20 cellular contexts compared by ENCODE assay signal in the genomic region with DNA sequence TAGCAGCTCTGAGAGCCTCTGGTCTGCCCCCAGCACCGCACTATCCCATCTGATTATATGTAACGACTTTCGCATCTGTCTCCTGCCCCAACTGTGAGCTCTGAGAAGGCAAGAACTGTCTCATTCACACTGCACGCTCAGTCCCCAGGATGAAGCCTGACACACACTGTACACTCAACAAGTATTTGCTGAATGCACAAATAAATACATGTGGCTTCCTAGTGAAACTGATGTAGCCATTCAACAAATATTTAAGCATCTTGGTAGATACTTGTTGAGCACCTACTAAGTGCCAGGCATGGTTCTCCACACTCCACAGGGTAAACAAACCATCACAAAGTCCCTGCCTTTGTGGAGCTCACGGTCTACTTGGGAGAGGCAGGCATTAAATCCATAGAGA. TPM values are rescaled to one million over a fixed set of nuclear protein-coding genes. Genes with fewer than 3 reads are reported as not detected.
DNase-seq lines count a peak whose midpoint lies in the region; ATAC-seq, FAIRE-seq and TF ChIP-seq lines count a peak whose summit lies in the region.
"Had no signal": no experiment of that assay in that cellular context is flagged by ENCODE, and none has a peak within 500 bp of the region (broad histone marks: within the 10 kb centered on the region; RNA-seq: fewer than 3 reads in every experiment).

No MANE protein-coding gene starts in this region.

- TF ChIP-seq EP300 in A549 (IDR thresholded peaks at IDR 0.05) (no peak), K562 (IDR thresholded peaks at IDR 0.05; ENCODE audit: low read length) (no peak)

- TF ChIP-seq POLR2A in A549 (IDR thresholded peaks at IDR 0.05; ENCODE audit: low read length) (no peak), K562 (conservative IDR thresholded peaks at IDR 0.05) (no peak)

- H3K9me3 ChIP-seq in A549 (no peaks in the 10 kb centered on the region), K562 (replicated peaks; ENCODE audit: control insufficient read depth, insufficient read depth, low read depth, low read length) (no peaks in the 10 kb centered on the region), osteoblast (ENCODE audit: low read depth, low read length) (no peaks in the 10 kb centered on the region)
- H3K9me3 ChIP-seq: BLaER1, Caco-2 had no signal

- 0 out of 3 replicates have a peak overlapping the region, but pooled peaks have one; percentile 59 for H3K4me3 Mint-ChIP-seq in GM23338
- H3K4me3 Mint-ChIP-seq: CD4-positive, CD25-positive, alpha-beta regulatory T cell; CD8-positive, alpha-beta T cell had no signal

- no TSS peak for BruUV-seq in K562 (replicated peaks; lab: Mats Ljungman, UMichigan)

- H3K4me2 ChIP-seq in A549 (no peak overlapping the region), GM23338 (peak overlapping the region; percentile 79), K562 (ENCODE audit: insufficient read depth, low read length) (no peak overlapping the region), osteoblast (ENCODE audit: insufficient read depth, low read length) (no peak overlapping the region)
- H3K4me2 ChIP-seq: BLaER1 had no signal

- H3F3A ChIP-seq in GM23338 (replicated peaks; ENCODE audit: low read depth): 0 out of 2 replicates have a peak, but pooled peaks cover 4% of the 10 kb centered on the region

- POLR2A ChIA-PET in A549 (lab: Yijun Ruan, JAX) (no interaction called here), K562 (lab: Yijun Ruan, JAX) (interaction anchor here (1.2 kb wide), 1 partner anchor 8 kb away, joined by 3 read pairs; no protein-coding TSS in a partner anchor)

- in situ Hi-C loops in K562 (cut with MboI): loop anchor here (25.0 kb wide), 1 partner anchor 649 kb away; no protein-coding TSS in a partner anchor

- H3K4me1 ChIP-seq in A549: no peaks in the 10 kb centered on the region
- H3K4me1 ChIP-seq in GM23338 (ENCODE audit: insufficient read depth): peaks cover 71% of the 10 kb centered on the region
- H3K4me1 ChIP-seq in K562 (replicated peaks in 1 of 2; ENCODE audit: control insufficient read depth in 2 of 2, insufficient read depth in 2 of 2, low read length in 2 of 2): peaks cover 16 to 21% of the 10 kb centered on the region in 2 experiments
- peaks cover 8% of the 10 kb centered on the region for H3K4me1 ChIP-seq in osteoblast (ENCODE audit: insufficient read depth, low read length)
- H3K4me1 ChIP-seq: Caco-2 had no signal

- no peaks in the 10 kb centered on the region for H3K9me1 ChIP-seq in K562 (ENCODE audit: control insufficient read depth, insufficient read depth, low read length)

- WGBS in A549 (ENCODE audit: missing lambda C conversion rate): 92% methylated on average over 5 of the region's 5 CpGs
- WGBS in K562 (ENCODE audit: insufficient coverage, low coverage, missing lambda C conversion rate): 51% methylated on average over 5 of the region's 5 CpGs

- DNase-seq in A549 (ENCODE audit: low read depth in 1 of 2, low spot score in 1 of 2) (no peak), GM23338 (ENCODE audit: low spot score) (no peak), K562 (ENCODE audit: extremely low read depth in 1 of 4, low spot score in 3 of 4) (no peak), osteoblast (ENCODE audit: insufficient read length, low spot score, missing footprints) (peak; percentile 62)
- DNase-seq in activated T-cell treated with anti-CD3 and anti-CD28 coated beads, Interleukin-2, amount 50 U/mL, for 1 hour: no peak
- DNase-seq: Caco-2; CD4-positive, CD25-positive, alpha-beta regulatory T cell; CD8-positive, alpha-beta T cell; DMS153; DND-41; H9 had no signal

- no peaks in the 10 kb centered on the region for H3K36me3 ChIP-seq in GM23338 (ENCODE audit: insufficient read depth)
- no peaks in the 10 kb centered on the region for H3K36me3 ChIP-seq in K562 (ENCODE audit: control insufficient read depth, insufficient read depth, low read length)
- no peaks in the 10 kb centered on the region for H3K36me3 ChIP-seq in osteoblast (ENCODE audit: insufficient read depth, low read length)
- H3K36me3 ChIP-seq: BLaER1 had no signal

- H3K27ac ChIP-seq in A549 (no peak overlapping the region), GM23338 (ENCODE audit: low read depth) (no peak overlapping the region), K562 (ENCODE audit: extremely low read depth, low read depth, low read length) (no peak overlapping the region), osteoblast (ENCODE audit: low read depth, low read length) (no peak overlapping the region)
- H3K27ac ChIP-seq: BLaER1, C4-2B had no signal

- TF ChIP-seq RAD21 in A549 (conservative IDR thresholded peaks at IDR 0.05 in 1 of 2, IDR thresholded peaks at IDR 0.05 in 1 of 2) (no peak), K562 (CRISPR knock-in tag; conservative IDR thresholded peaks at IDR 0.05 in 1 of 2, IDR thresholded peaks at IDR 0.05 in 1 of 2) (no peak)

- H3K79me2 ChIP-seq in GM23338 (replicated peaks; ENCODE audit: insufficient read depth) (no peaks in the 10 kb centered on the region), K562 (ENCODE audit: control insufficient read depth, insufficient read depth, low read length) (no peaks in the 10 kb centered on the region), osteoblast (ENCODE audit: insufficient read depth, low read length) (no peaks in the 10 kb centered on the region)

- H3K4me3 ChIP-seq in A549 (no peak overlapping the region), GM23338 (peak overlapping the region; percentile 44; the same call in 1 of the 2 replicates), K562 (no peak overlapping the region), osteoblast (ENCODE audit: insufficient read depth, low read length) (no peak overlapping the region)
- H3K4me3 ChIP-seq: BLaER1, GM12878 had no signal

- H3K36me3 Mint-ChIP-seq in GM23338 (ENCODE audit: low read depth): no peaks in the 10 kb centered on the region
- H3K36me3 Mint-ChIP-seq: CD4-positive, CD25-positive, alpha-beta regulatory T cell had no signal

- H3K27me3 ChIP-seq in GM23338 (ENCODE audit: insufficient read depth) (no peaks in the 10 kb centered on the region), K562 (ENCODE audit: control insufficient read depth in 2 of 2, insufficient read depth in 2 of 2, low read length in 2 of 2) (peaks cover 0 to 11% of the 10 kb centered on the region in 2 experiments; a peak in 4 of 5 replicates), osteoblast (ENCODE audit: insufficient read depth, low read length) (no peaks in the 10 kb centered on the region)
- H3K27me3 ChIP-seq: BLaER1 had no signal

- H3K27ac Mint-ChIP-seq in GM23338: no peak overlapping the region
- H3K27ac Mint-ChIP-seq: B cell; CD4-positive, CD25-positive, alpha-beta regulatory T cell; CD8-positive, alpha-beta T cell; H9 had no signal

- peaks cover 78% of the 10 kb centered on the region for H3K4me1 Mint-ChIP-seq in GM23338

- TF ChIP-seq CTCF in A549 (IDR thresholded peaks at IDR 0.05): no peak
- no peak for TF ChIP-seq CTCF in GM23338 (conservative IDR thresholded peaks at IDR 0.05; ENCODE audit: low read depth in 2 of 2)
- TF ChIP-seq CTCF in K562 (IDR thresholded peaks at IDR 0.05 in 2 of 3, conservative IDR thresholded peaks at IDR 0.05 in 1 of 3; ENCODE audit: insufficient read depth in 2 of 3, low read depth in 1 of 3, low read length in 3 of 3): no peak
- no peak for TF ChIP-seq CTCF in osteoblast (IDR thresholded peaks at IDR 0.05; ENCODE audit: extremely low read depth, low read depth, low read length)

- intact Hi-C loops in K562 (cut with micrococcal nuclease): no loop called here

- FAIRE-seq in A549 (lab: Jason Lieb, UNC) (no peak), K562 (lab: Jason Lieb, UNC) (no peak)
- FAIRE-seq: G401.6, GM12878 had no signal

- peak overlapping the region; percentile 19 for H2AFZ ChIP-seq in GM23338
- no peak overlapping the region for H2AFZ ChIP-seq in K562 (ENCODE audit: low read depth, low read length)
- no peak overlapping the region for H2AFZ ChIP-seq in osteoblast (ENCODE audit: low read length)

- H3K9me3 Mint-ChIP-seq in GM23338: no peaks in the 10 kb centered on the region
- H3K9me3 Mint-ChIP-seq: CD8-positive, alpha-beta T cell; H9 had no signal

- CTCF ChIA-PET in A549 (lab: Yijun Ruan, JAX) (interaction anchor here (1.1 to 6.6 kb wide), 4 partner anchors 10 to 212 kb away, joined by 3 to 61 read pairs (median 20); no protein-coding TSS in a partner anchor), K562 (lab: Yijun Ruan, JAX; ENCODE audit: low intra/inter-chr PET ratio) (no interaction called here)

- no peaks in the 10 kb centered on the region for H3K9me2 ChIP-seq in GM23338 (ENCODE audit: insufficient read depth)

- peaks cover 23% of the 10 kb centered on the region for H3K27me3 Mint-ChIP-seq in GM23338 (ENCODE audit: insufficient read depth, low read depth, poor library complexity)

- peak overlapping the region in 1 of 2 experiments; percentile 32; a peak in 1 of 4 replicates for H3K9ac ChIP-seq in K562 (ENCODE audit: insufficient read depth in 1 of 2, low read depth in 2 of 2, low read length in 2 of 2)
- H3K9ac ChIP-seq: BLaER1 had no signal

- H4K20me1 ChIP-seq in GM23338 (replicated peaks; ENCODE audit: insufficient read depth): no peaks in the 10 kb centered on the region; the same call in 1 of the 2 replicates
- H4K20me1 ChIP-seq in K562 (replicated peaks; ENCODE audit: control insufficient read depth, insufficient read depth, low read length): peaks cover 4% of the 10 kb centered on the region; the same call in 1 of the 2 replicates
- no peaks in the 10 kb centered on the region for H4K20me1 ChIP-seq in osteoblast (ENCODE audit: insufficient read depth, low read length)
- H4K20me1 ChIP-seq: BLaER1 had no signal

- ATAC-seq in A549 (no peak), GM23338 (no peak), K562 (no peak), GM18511 (IDR thresholded peaks at IDR 0.05; ENCODE audit: unreplicated experiment) (no peak), GM21381 (IDR thresholded peaks at IDR 0.05; ENCODE audit: unreplicated experiment) (no peak)
- ATAC-seq: CD8-positive, alpha-beta T cell; GM12878; HCT116 had no signal

RNA-seq across cellular contexts. Expression of a gene that starts 34.6 kb away (rescaled TPM):
- 0.41 and 0.49 TPM in 2 replicates for polyA plus RNA-seq in A549 (2011; rRNA removed)
- polyA plus RNA-seq in A549 (2012; cell fraction: cytosol; rRNA removed): 0.20 and 0.32 TPM in 2 replicates
- 0.37 and 0.43 TPM in 2 replicates for polyA plus RNA-seq in A549 (2012; cell fraction: nucleus; rRNA removed)
- polyA plus RNA-seq in A549 (2017; fragmentation: RNase III; extraction: RNeasy Plus Mini Kit Qiagen cat#74134 plus additional on column Dnase treatment): 0.77 to 1.6 TPM (median 1.0 TPM) in 3 replicates
- 0.44 and 0.54 TPM in 2 replicates for polyA minus RNA-seq in A549 (2011; rRNA and poly(A)+ RNA removed)
- total RNA-seq in GM23338 (2014; rRNA removed; shearing (Covaris generic)): 1.0 and 1.3 TPM in 2 replicates
- polyA plus RNA-seq in GM23338 (2016; fragmentation: Nextera tagmentation; extraction: Ambion mirVana): 0.10 and 0.48 TPM in 2 replicates
- total RNA-seq in K562 (2011; cell fraction: chromatin; rRNA removed; ENCODE audit: low replicate concordance): 8.0 and 9.1 TPM in 2 replicates
- 6.3 and 7.7 TPM in 2 replicates for total RNA-seq in K562 (2011; cell fraction: nucleolus; rRNA removed)
- total RNA-seq in K562 (2011; cell fraction: nucleoplasm; rRNA removed): 9.9 and 10.5 TPM in 2 replicates
- 4.9 and 5.3 TPM in 2 replicates for total RNA-seq in K562 (2014; rRNA removed)
- total RNA-seq in K562 (2014; rRNA removed; fragmentation: Illumina TruSeq; extraction: Trizol): 3.4 and 3.6 TPM in 2 replicates
- total RNA-seq in K562 (2015; rRNA removed; fragmentation: Illumina TruSeq; extraction: Trizol): 3.8 and 4.5 TPM in 2 replicates
- 7.2 and 9.1 TPM in 2 replicates for total RNA-seq in K562 (2021)
- 5.2 and 12.9 TPM in 2 replicates for polyA plus RNA-seq in K562 (2011; rRNA removed)
- 6.5 and 21.2 TPM in 2 replicates for polyA plus RNA-seq in K562 (2011; cell fraction: cytosol; rRNA removed)
- 6.4 and 18.4 TPM in 2 replicates for polyA plus RNA-seq in K562 (2011; cell fraction: nucleus; rRNA removed)
- 10.4 and 10.8 TPM in 2 replicates for polyA plus RNA-seq in K562 (2012)
- polyA plus RNA-seq in K562 (2014; fragmentation: Illumina TruSeq; extraction: Trizol): 7.2 and 7.5 TPM in 2 replicates
- 1 to 10 TPM; 3.7 to 8.2 TPM for polyA plus RNA-seq in K562 (2014; fragmentation: Nextera tagmentation; extraction: Ambion mirVana)
- 4.0 and 5.8 TPM in 2 replicates for polyA plus RNA-seq in K562 (2014; rRNA removed)
- 2.5 and 6.5 TPM in 2 replicates for polyA minus RNA-seq in K562 (2011; rRNA and poly(A)+ RNA removed)
- polyA minus RNA-seq in K562 (2011; cell fraction: cytosol; rRNA and poly(A)+ RNA removed): 3.0 and 6.0 TPM in 2 replicates
- polyA minus RNA-seq in K562 (2011; cell fraction: nucleus; rRNA and poly(A)+ RNA removed): 1.6 and 2.3 TPM in 2 replicates
- 2.5 and 3.2 TPM in 2 replicates for total RNA-seq in osteoblast
- total RNA-seq: A172; CD8-positive, alpha-beta T cell had no signal
